In genomic region chr2:46706264-46706983, GRCh38 we compare ENCODE assay signal across 2 cellular contexts.
TF ChIP-seq lines count a peak whose summit lies in the region.

No MANE protein-coding gene starts in this region.

TF ChIP-seq in K562, 482 proteins besides CTCF, POLR2A, EP300 and RAD21:
- TF ChIP-seq TFE3 (CRISPR knock-in tag; IDR thresholded peaks at IDR 0.05) (peak; percentile 38), MED1 (CRISPR knock-in tag; IDR thresholded peaks at IDR 0.05; ENCODE audit: borderline replicate concordance) (no peak), ZNF324 (CRISPR knock-in tag; IDR thresholded peaks at IDR 0.05) (no peak), TAF9B (IDR thresholded peaks at IDR 0.05; ENCODE audit: partially characterized antibody) (no peak)

TF ChIP-seq in HEK293T, 16 proteins besides CTCF, POLR2A, EP300 and RAD21:
- TF ChIP-seq LEF1 (IDR thresholded peaks at IDR 0.05; ENCODE audit: borderline replicate concordance), result no peak
- no peak for TF ChIP-seq FOXK2 (IDR thresholded peaks at IDR 0.05)
- TF ChIP-seq BHLHE40 (IDR thresholded peaks at IDR 0.05; ENCODE audit: borderline replicate concordance), result no peak
- no peak for TF ChIP-seq SP1 (IDR thresholded peaks at IDR 0.05)
- no peak for TF ChIP-seq CTBP1 (IDR thresholded peaks at IDR 0.05; ENCODE audit: borderline replicate concordance)
- TF ChIP-seq L3MBTL2 (conservative IDR thresholded peaks at IDR 0.05), result no peak
- no peak for TF ChIP-seq HDGF (IDR thresholded peaks at IDR 0.05; ENCODE audit: borderline replicate concordance)
- no peak for TF ChIP-seq ARNT (IDR thresholded peaks at IDR 0.05)
- TF ChIP-seq NFRKB (IDR thresholded peaks at IDR 0.05), result no peak
- TF ChIP-seq TARDBP (IDR thresholded peaks at IDR 0.05), result no peak
- TF ChIP-seq SUZ12 (IDR thresholded peaks at IDR 0.05), result no peak
- no peak for TF ChIP-seq PKNOX1 (IDR thresholded peaks at IDR 0.05)
- TF ChIP-seq ZNF384 (IDR thresholded peaks at IDR 0.05), result no peak
- TF ChIP-seq FOXM1 (IDR thresholded peaks at IDR 0.05; ENCODE audit: borderline replicate concordance), result no peak
- no peak for TF ChIP-seq FOXA1 (IDR thresholded peaks at IDR 0.05)
TF ChIP-seq in HEK293T: peak in this region for 0.
